ENCODE assay signal across 24 cellular contexts in the genomic region with DNA sequence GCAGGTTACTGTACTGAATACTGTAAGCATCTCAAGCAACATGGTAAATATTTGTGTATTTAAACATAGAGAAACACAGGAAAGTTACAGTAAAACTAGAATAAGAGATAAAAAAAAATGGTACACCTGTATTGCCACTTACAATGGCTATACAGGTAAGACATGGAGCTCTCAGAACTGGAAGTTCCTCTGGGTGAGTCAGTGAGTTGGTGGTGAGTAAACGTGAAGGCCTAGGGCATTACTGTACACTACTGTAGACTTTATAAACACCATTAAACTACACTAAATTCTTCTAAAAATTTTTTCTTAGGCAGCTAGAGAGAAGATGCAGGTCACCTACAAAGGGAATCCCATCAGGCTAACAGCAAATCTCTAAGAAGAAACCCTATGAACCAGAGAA.
"Had no signal": no experiment of that assay in that cellular context is flagged by ENCODE, and none has a peak within 500 bp of the region (broad histone marks: within the 10 kb centered on the region; RNA-seq: fewer than 3 reads in every experiment).

No MANE protein-coding gene starts in this region.

- H3K36me3 ChIP-seq: MG63 had no signal

- H3K27ac ChIP-seq: RWPE1 had no signal

- H3K36me3 Mint-ChIP-seq: T-cell had no signal

- H3K4me1 Mint-ChIP-seq: T-cell had no signal

- H3K4me3 ChIP-seq: MG63 had no signal

- H3K27ac Mint-ChIP-seq: T-cell had no signal

- H3K9me3 ChIP-seq: MG63, SK-N-SH had no signal

- H3K27me3 ChIP-seq: MG63 had no signal

- DNase-seq: IMR-90, Karpas-422, KG1, MG63, NCI-H1092, NCI-H1105 treated with DMSO at 0.1 percent for 48 hours, NCI-H1417 treated with DMSO at 0.1 percent for 48 hours, NCI-H146, NCI-H1694 treated with DMSO at 0.1 percent for 48 hours, NCI-H1930, NCI-H2081, NCI-H2107, NCI-H2227 treated with DMSO at 0.1 percent for 48 hours, NCI-H524, NCI-H526 treated with DMSO at 0.1 percent for 48 hours, NCI-H748 treated with DMSO at 0.1 percent for 48 hours, SHP77 treated with DMSO at 0.1 percent for 48 hours, SK-N-SH, SW 1271, T-cell had no signal

- H3K4me3 Mint-ChIP-seq: T-cell had no signal

- ATAC-seq: HepG2, Panc1, Right ventricle myocardium inferior, T-cell had no signal

- H3K27me3 Mint-ChIP-seq: T-cell had no signal
